12 cellular contexts compared by ENCODE assay signal in the genomic region with DNA sequence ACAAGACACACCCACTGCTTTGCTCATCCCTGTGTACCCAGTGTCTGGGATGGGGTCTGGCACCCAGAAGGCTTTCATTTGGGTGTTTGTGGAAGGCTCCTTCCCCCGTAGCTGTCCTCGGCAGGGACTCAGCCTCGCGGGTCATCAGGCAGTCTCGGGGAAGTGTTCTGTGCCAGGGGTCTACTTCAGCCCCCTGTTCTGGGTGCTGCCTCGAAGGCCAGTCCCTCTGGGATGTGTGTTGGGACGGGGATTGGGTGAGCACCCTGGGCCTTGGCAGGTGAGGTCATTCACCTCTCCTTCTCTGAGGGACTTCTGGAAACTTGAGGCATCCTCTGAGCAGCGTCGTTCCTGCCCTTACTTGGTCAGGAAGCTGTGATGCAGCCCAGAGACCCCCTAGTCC.
"Had no signal": no experiment of that assay in that cellular context is flagged by ENCODE, and none has a peak within 500 bp of the region (broad histone marks: within the 10 kb centered on the region; RNA-seq: fewer than 3 reads in every experiment).

No MANE protein-coding gene starts in this region.

- H3K27me3 ChIP-seq: gastroesophageal sphincter, heart right ventricle, left lung had no signal

- H3K36me3 ChIP-seq: gastroesophageal sphincter, heart right ventricle, left lung, thoracic aorta had no signal

- H3K9me3 Mint-ChIP-seq: activated naive CD4-positive, alpha-beta T cell treated with anti-CD3 and anti-CD28 coated beads for 36 hours; activated T-helper 17 cell treated with anti-CD3 and anti-CD28 coated beads, Interleukin-2, amount 50 U/mL, for 72 hours; stimulated activated effector memory CD8-positive, alpha-beta T cell treated with anti-CD3 and anti-CD28 coated beads, Interleukin-12 subunit alpha, Interleukin-12 subunit beta, amount 100 ng/mL, for 72 hours had no signal

- ATAC-seq: activated T-helper 17 cell treated with anti-CD3 and anti-CD28 coated beads, Interleukin-2, amount 50 U/mL, for 72 hours; gastroesophageal sphincter; stimulated activated effector memory CD8-positive, alpha-beta T cell treated with anti-CD3 and anti-CD28 coated beads, Interleukin-12 subunit alpha, Interleukin-12 subunit beta, amount 100 ng/mL, for 72 hours had no signal

- H3K4me3 ChIP-seq: gastroesophageal sphincter, heart right ventricle, left lung, thoracic aorta had no signal

- DNase-seq: activated CD4-positive, alpha-beta T cell treated with anti-CD3 and anti-CD28 coated beads, Interleukin-2, amount 50 U/mL, for 48 hours; activated naive CD4-positive, alpha-beta T cell treated with anti-CD3 and anti-CD28 coated beads for 36 hours; heart right ventricle; kidney; left lung; T-helper 1 cell; T1000 had no signal

- H3K27ac Mint-ChIP-seq: activated naive CD4-positive, alpha-beta T cell treated with anti-CD3 and anti-CD28 coated beads for 36 hours; activated T-helper 17 cell treated with anti-CD3 and anti-CD28 coated beads, Interleukin-2, amount 50 U/mL, for 72 hours; stimulated activated effector memory CD8-positive, alpha-beta T cell treated with anti-CD3 and anti-CD28 coated beads, Interleukin-12 subunit alpha, Interleukin-12 subunit beta, amount 100 ng/mL, for 72 hours had no signal

- H3K9me3 ChIP-seq: gastroesophageal sphincter, heart right ventricle, left lung, thoracic aorta had no signal

- H3K36me3 Mint-ChIP-seq: stimulated activated effector memory CD8-positive, alpha-beta T cell treated with anti-CD3 and anti-CD28 coated beads, Interleukin-12 subunit alpha, Interleukin-12 subunit beta, amount 100 ng/mL, for 72 hours had no signal

- H3K27ac ChIP-seq: dorsolateral prefrontal cortex, heart right ventricle, left lung, thoracic aorta had no signal

- H3K4me3 Mint-ChIP-seq: activated naive CD4-positive, alpha-beta T cell treated with anti-CD3 and anti-CD28 coated beads for 36 hours; activated T-helper 17 cell treated with anti-CD3 and anti-CD28 coated beads, Interleukin-2, amount 50 U/mL, for 72 hours; stimulated activated effector memory CD8-positive, alpha-beta T cell treated with anti-CD3 and anti-CD28 coated beads, Interleukin-12 subunit alpha, Interleukin-12 subunit beta, amount 100 ng/mL, for 72 hours had no signal
